ENCODE assay signal across 14 cellular contexts in genomic region chr1:1171551-1172340, GRCh38. TPM values are rescaled to one million over a fixed set of nuclear protein-coding genes. Genes with fewer than 3 reads are reported as not detected.
DNase-seq lines count a peak whose midpoint lies in the region; ATAC-seq and TF ChIP-seq lines count a peak whose summit lies in the region.
"Had no signal": no experiment of that assay in that cellular context is flagged by ENCODE, and none has a peak within 500 bp of the region (broad histone marks: within the 10 kb centered on the region; RNA-seq: fewer than 3 reads in every experiment).

No MANE protein-coding gene starts in this region.

- peak; percentile 47 to 55 for ATAC-seq in activated T-cell treated with anti-CD3 and anti-CD28 coated beads, Interleukin-2, amount 50 U/mL, for 4 hours
- ATAC-seq in left colon (peak; percentile 1), HG02642 (IDR thresholded peaks at IDR 0.05; ENCODE audit: poor library complexity, unreplicated experiment) (no peak), GM21528 (IDR thresholded peaks at IDR 0.05; ENCODE audit: low FRiP score, unreplicated experiment) (no peak)

- no peaks in the 10 kb centered on the region for H3K4me1 Mint-ChIP-seq in CD14-positive monocyte
- H3K4me1 Mint-ChIP-seq in activated T-cell treated with anti-CD3 and anti-CD28 coated beads, Interleukin-2, amount 50 U/mL, for 4 hours (ENCODE audit: low read depth), result peaks cover 20% of the 10 kb centered on the region

- peaks cover 33 to 50% (median 40%) of the 10 kb centered on the region in 3 donors for H3K27me3 Mint-ChIP-seq in CD14-positive monocyte (ENCODE audit: low read depth in 3 of 3)
- H3K27me3 Mint-ChIP-seq in activated T-cell treated with anti-CD3 and anti-CD28 coated beads, Interleukin-2, amount 50 U/mL, for 4 hours (ENCODE audit: low read depth), result peaks cover 9% of the 10 kb centered on the region

- TF ChIP-seq CTCF in CD14-positive monocyte (IDR thresholded peaks at IDR 0.05), result no peak

- H3K36me3 ChIP-seq in H7 (replicated peaks; ENCODE audit: control insufficient read depth, insufficient read depth, low read length), result no peaks in the 10 kb centered on the region
- H3K36me3 ChIP-seq: ascending aorta, tibial artery had no signal

- intact Hi-C loops in CD14-positive monocyte (cut with micrococcal nuclease), result no loop called here
- intact Hi-C loops in left colon (cut with DNase I, micrococcal nuclease), result no loop called here

- H3K4me3 Mint-ChIP-seq in CD14-positive monocyte, result no peak overlapping the region
- H3K4me3 Mint-ChIP-seq in activated T-cell treated with anti-CD3 and anti-CD28 coated beads, Interleukin-2, amount 50 U/mL, for 4 hours, result no peak overlapping the region

- H3K4me3 ChIP-seq in H7 (ENCODE audit: insufficient read depth, low read depth, low read length), result no peak overlapping the region
- H3K4me3 ChIP-seq: ascending aorta, tibial artery had no signal

- H3K27ac Mint-ChIP-seq in CD14-positive monocyte, result no peak overlapping the region

- peaks cover 4 to 15% (median 7%) of the 10 kb centered on the region in 7 donors for H3K9me3 Mint-ChIP-seq in CD14-positive monocyte
- no peaks in the 10 kb centered on the region for H3K9me3 Mint-ChIP-seq in activated T-cell treated with anti-CD3 and anti-CD28 coated beads, Interleukin-2, amount 50 U/mL, for 4 hours

- H3K36me3 Mint-ChIP-seq in CD14-positive monocyte, result no peaks in the 10 kb centered on the region
- no peaks in the 10 kb centered on the region for H3K36me3 Mint-ChIP-seq in activated T-cell treated with anti-CD3 and anti-CD28 coated beads, Interleukin-2, amount 50 U/mL, for 4 hours (ENCODE audit: insufficient read depth)

- DNase-seq in CD14-positive monocyte (ENCODE audit: low spot score) (peak; percentile 38), H7 (peak; percentile 55), left colon (peak in 1 of 2 donors; percentile 35), HPDE6-E6E7 (ENCODE audit: extremely low spot score) (no peak), kidney glomerular epithelial cell (lab: John Stamatoyannopoulos, UW) (no peak)
- peak; percentile 33 for DNase-seq in activated T-cell treated with anti-CD3 and anti-CD28 coated beads, Interleukin-2, amount 50 U/mL, for 4 hours
- DNase-seq: DMS 273 treated with DMSO at 0.1 percent for 48 hours, erythroblast, GOT3, OCI-M1 had no signal

- no peaks in the 10 kb centered on the region for H3K27me3 ChIP-seq in H7 (ENCODE audit: control insufficient read depth, insufficient read depth, low read length)

RNA-seq across cellular contexts. Expression of gene TTLL10, which starts 1.9 kb away (rescaled TPM):
- under 1 TPM in 1 of 2 donors, not detected in 1; 0.06 TPM for polyA plus RNA-seq in CD14-positive monocyte
- not detected in 2 replicates for total RNA-seq in H7 (2014; rRNA removed; shearing (Covaris generic))
- total RNA-seq in activated T-cell treated with anti-CD3 and anti-CD28 coated beads, Interleukin-2, amount 50 U/mL, for 4 hours, result not detected
- total RNA-seq in left colon, result 1 to 10 TPM; 1.2 to 3.0 TPM
- total RNA-seq: ascending aorta had no signal

RNA-seq across cellular contexts. Expression of gene TNFRSF18, which starts 34.6 kb away (rescaled TPM):
- polyA plus RNA-seq in CD14-positive monocyte, result not detected
- total RNA-seq in H7 (2014; rRNA removed; shearing (Covaris generic)), result not detected in 2 replicates
- 100 to 1,000 TPM; 102 to 212 (median 155) TPM for total RNA-seq in activated T-cell treated with anti-CD3 and anti-CD28 coated beads, Interleukin-2, amount 50 U/mL, for 4 hours
- total RNA-seq in left colon, result 1 to 10 TPM in 1 of 2 donors, under 1 TPM in 1; 0.64 to 3.7 TPM
- total RNA-seq: ascending aorta had no signal

RNA-seq across cellular contexts. Expression of gene TNFRSF4, which starts 42.2 kb away (rescaled TPM):
- not detected for polyA plus RNA-seq in CD14-positive monocyte
- total RNA-seq in H7 (2014; rRNA removed; shearing (Covaris generic)), result 0.07 and 0.89 TPM in 2 replicates
- total RNA-seq in activated T-cell treated with anti-CD3 and anti-CD28 coated beads, Interleukin-2, amount 50 U/mL, for 4 hours, result 100 to 1,000 TPM; 480 to 735 (median 495) TPM
- 1 to 10 TPM in 1 of 2 donors, under 1 TPM in 1; 0.55 to 1.3 TPM for total RNA-seq in left colon

RNA-seq across cellular contexts. Expression of gene C1orf159, which starts 55.9 kb away (rescaled TPM):
- polyA plus RNA-seq in CD14-positive monocyte, result 1 to 10 TPM; 3.0 to 3.3 TPM
- 29.3 and 32.0 TPM in 2 replicates for total RNA-seq in H7 (2014; rRNA removed; shearing (Covaris generic))
- 10 to 100 TPM; 22.3 to 27.6 (median 26.8) TPM for total RNA-seq in activated T-cell treated with anti-CD3 and anti-CD28 coated beads, Interleukin-2, amount 50 U/mL, for 4 hours
- total RNA-seq in left colon, result 10 to 100 TPM; 17.6 to 28.6 TPM

Comparison
In these comparisons a context has a peak if more than half of its experiments do, and no peak if none do; other contexts are left out.
1. DNase-seq: peak in CD14-positive monocyte (single experiment), H7 (single experiment) and activated T-cell treated with anti-CD3 and anti-CD28 coated beads, Interleukin-2, amount 50 U/mL, for 4 hours (single experiment); none in HPDE6-E6E7 (single experiment) and kidney glomerular epithelial cell (single experiment).
2. ATAC-seq: peak in activated T-cell treated with anti-CD3 and anti-CD28 coated beads, Interleukin-2, amount 50 U/mL, for 4 hours (2 of 2) and left colon (single experiment); none in HG02642 (single experiment) and GM21528 (single experiment).
3. RNA of gene TNFRSF18, which starts 34.6 kb away (total RNA-seq): 102 to 212 TPM in activated T-cell treated with anti-CD3 and anti-CD28 coated beads, Interleukin-2, amount 50 U/mL, for 4 hours; 0.64 to 3.7 TPM in left colon and not detected in H7; every median in the first group is over 10 times any median in the second.
4. RNA of gene TNFRSF4, which starts 42.2 kb away (total RNA-seq): 480 to 735 TPM in activated T-cell treated with anti-CD3 and anti-CD28 coated beads, Interleukin-2, amount 50 U/mL, for 4 hours; 0.55 to 1.3 TPM in left colon and 0.07 to 0.89 TPM in H7; every median in the first group is over 100 times any median in the second.